In genomic region chr1:109281680-109282496, GRCh38 we compare ENCODE assay signal across 9 cellular contexts. TPM values are rescaled to one million over a fixed set of nuclear protein-coding genes. Genes with fewer than 3 reads are reported as not detected.
DNase-seq lines count a peak whose midpoint lies in the region; ATAC-seq and TF ChIP-seq lines count a peak whose summit lies in the region.
"Had no signal": no experiment of that assay in that cellular context is flagged by ENCODE, and none has a peak within 500 bp of the region (broad histone marks: within the 10 kb centered on the region; RNA-seq: fewer than 3 reads in every experiment).

No MANE protein-coding gene starts in this region.

- H3K4me1 ChIP-seq in neuronal stem cell (ENCODE audit: control insufficient read depth in 2 of 2, insufficient read depth in 1 of 2, low read depth in 1 of 2, low read length in 2 of 2) = peaks cover 13 to 26% of the 10 kb centered on the region in 2 donors

- H3K4me2 ChIP-seq in neuronal stem cell (ENCODE audit: insufficient read depth, low read length, poor library complexity, severe bottlenecking) = peak overlapping the region; percentile 91

- peaks cover 24 to 43% of the 10 kb centered on the region in 2 donors for H3K36me3 ChIP-seq in neuronal stem cell (replicated peaks in 1 of 2; ENCODE audit: control insufficient read depth in 2 of 2, insufficient read depth in 2 of 2, low read length in 2 of 2)

- H4K91ac ChIP-seq in neuronal stem cell (ENCODE audit: low read depth, low read length, poor library complexity) = no peak overlapping the region

- H3K9me3 ChIP-seq in neuronal stem cell (replicated peaks in 1 of 2; ENCODE audit: control insufficient read depth in 2 of 2, insufficient read depth in 1 of 2, low read depth in 1 of 2, low read length in 2 of 2) = no peaks in the 10 kb centered on the region

- no peaks in the 10 kb centered on the region for H3K27me3 ChIP-seq in neuronal stem cell (ENCODE audit: control insufficient read depth in 3 of 3, insufficient read depth in 3 of 3, low read depth in 1 of 3, low read length in 3 of 3)

- peak overlapping the region; percentile 94 to 96 for H3K4me3 ChIP-seq in neuronal stem cell (ENCODE audit: low read length in 2 of 2)

- H2AK5ac ChIP-seq in neuronal stem cell (ENCODE audit: low read depth, low read length) = peak overlapping the region; percentile 61

- peak overlapping the region; percentile 35 for H3K23ac ChIP-seq in neuronal stem cell (ENCODE audit: low read depth, low read length, poor library complexity)

- no peak overlapping the region for H3K18ac ChIP-seq in neuronal stem cell (ENCODE audit: low read length)

- H2BK5ac ChIP-seq in neuronal stem cell (ENCODE audit: low read length) = peak overlapping the region; percentile 95

- no peak overlapping the region for H3K14ac ChIP-seq in neuronal stem cell (ENCODE audit: low read length)

- H2BK15ac ChIP-seq in neuronal stem cell (ENCODE audit: low read length) = no peak overlapping the region

- H2BK12ac ChIP-seq in neuronal stem cell (ENCODE audit: low read length) = no peak overlapping the region

- no peak overlapping the region for H3K4ac ChIP-seq in neuronal stem cell (ENCODE audit: low read length)

- peaks cover 4 to 14% of the 10 kb centered on the region in 2 donors for H3K4me1 Mint-ChIP-seq in effector memory CD8-positive, alpha-beta T cell (ENCODE audit: low read depth in 2 of 2)

- H3K9me3 Mint-ChIP-seq in effector memory CD8-positive, alpha-beta T cell = no peaks in the 10 kb centered on the region

- ATAC-seq in effector memory CD8-positive, alpha-beta T cell (replicated peaks) = no peak
- ATAC-seq in GM18505 (IDR thresholded peaks at IDR 0.05; ENCODE audit: unreplicated experiment) (no peak), left lobe of liver (no peak)

- H3K36me3 Mint-ChIP-seq in effector memory CD8-positive, alpha-beta T cell (ENCODE audit: insufficient read depth) = peaks cover 3% of the 10 kb centered on the region

- TF ChIP-seq POLR2A in GM18505 (IDR thresholded peaks at IDR 0.05; ENCODE audit: borderline replicate concordance, extremely low read depth, insufficient read depth, insufficient read length) = no peak

- H3K27ac ChIP-seq in neuronal stem cell (replicated peaks; ENCODE audit: low read length) = no peak overlapping the region

- H3K79me1 ChIP-seq in neuronal stem cell (ENCODE audit: low read depth, low read length) = peaks cover 15% of the 10 kb centered on the region

- H2AFZ ChIP-seq in neuronal stem cell (ENCODE audit: low read length) = peak overlapping the region; percentile 90

- no CpG with 5 or more reads among the region's 28 CpGs for WGBS in neuronal stem cell (ENCODE audit: extremely low coverage in 2 of 2, insufficient read length in 2 of 2, insufficient replicate concordance in 1 of 2), 2 donors

- H3K27ac Mint-ChIP-seq in effector memory CD8-positive, alpha-beta T cell = no peak overlapping the region

- peak overlapping the region; percentile 60 for H3K9ac ChIP-seq in neuronal stem cell (ENCODE audit: low read depth, low read length, poor library complexity)

- DNase-seq in EH (ENCODE audit: low read depth) = peak; percentile 48
- peak; percentile 48 for DNase-seq in NOMO-1 treated with DMSO at 0.1 percent for 48 hours (lab: John Stamatoyannopoulos, UW; ENCODE audit: unreplicated experiment)
- DNase-seq in effector memory CD8-positive, alpha-beta T cell = no peak
- no peak for DNase-seq in neuronal stem cell (ENCODE audit: low spot score)
- no peak for DNase-seq in left lobe of liver (ENCODE audit: low spot score)
- DNase-seq in T-helper 9 cell = no peak
- no peak for DNase-seq in HT-29 (ENCODE audit: low spot score)

- H2BK120ac ChIP-seq in neuronal stem cell (ENCODE audit: low read depth, low read length) = no peak overlapping the region

- peak overlapping the region; percentile 85 to 99 for H3K4me3 Mint-ChIP-seq in effector memory CD8-positive, alpha-beta T cell

- H4K8ac ChIP-seq in neuronal stem cell (ENCODE audit: low read depth, low read length) = no peak overlapping the region

- no peaks in the 10 kb centered on the region for H3K27me3 Mint-ChIP-seq in effector memory CD8-positive, alpha-beta T cell

RNA-seq across cellular contexts. Expression of gene PSRC1, which starts 1.1 kb away (rescaled TPM):
- polyA plus RNA-seq in neuronal stem cell (2013, experiment 1 of 2) = 118 TPM
- polyA plus RNA-seq in neuronal stem cell (2013, experiment 2 of 2) = 115 TPM
- 0.63 TPM for total RNA-seq in left lobe of liver
- 54.6 and 61.1 TPM in 2 replicates for total RNA-seq in HT-29 (2014; rRNA removed; shearing (Covaris generic))

RNA-seq across cellular contexts. Expression of gene MYBPHL, which starts 24.9 kb away (rescaled TPM):
- 0.13 TPM for polyA plus RNA-seq in neuronal stem cell (2013, experiment 1 of 2)
- 0.29 TPM for polyA plus RNA-seq in neuronal stem cell (2013, experiment 2 of 2)
- not detected for total RNA-seq in left lobe of liver
- total RNA-seq in HT-29 (2014; rRNA removed; shearing (Covaris generic)) = 0.13 TPM in 1 of 2 replicates, not detected in the other
- total RNA-seq: NCI-H460 had no signal

RNA-seq across cellular contexts. Expression of gene CELSR2, which starts 32.5 kb away (rescaled TPM):
- 40.0 TPM for polyA plus RNA-seq in neuronal stem cell (2013, experiment 1 of 2)
- 41.0 TPM for polyA plus RNA-seq in neuronal stem cell (2013, experiment 2 of 2)
- total RNA-seq in left lobe of liver = 3.9 TPM
- 1.1 and 1.4 TPM in 2 replicates for total RNA-seq in HT-29 (2014; rRNA removed; shearing (Covaris generic))

Comparison
In these comparisons a context has a peak if more than half of its experiments do, and no peak if none do; other contexts are left out.
1. DNase-seq: peak in EH (single experiment) and NOMO-1 treated with DMSO at 0.1 percent for 48 hours (single experiment); none in effector memory CD8-positive, alpha-beta T cell (0 of 3), neuronal stem cell (single experiment), left lobe of liver (single experiment), T-helper 9 cell (single experiment) and HT-29 (single experiment).
2. RNA of gene PSRC1, which starts 1.1 kb away (total RNA-seq): 54.6 to 61.1 TPM in HT-29; 0.63 TPM in left lobe of liver (single experiment); every median in the first group is over 10 times any median in the second.